Comparison of ENCODE assay signal across 19 cellular contexts in the genomic region with DNA sequence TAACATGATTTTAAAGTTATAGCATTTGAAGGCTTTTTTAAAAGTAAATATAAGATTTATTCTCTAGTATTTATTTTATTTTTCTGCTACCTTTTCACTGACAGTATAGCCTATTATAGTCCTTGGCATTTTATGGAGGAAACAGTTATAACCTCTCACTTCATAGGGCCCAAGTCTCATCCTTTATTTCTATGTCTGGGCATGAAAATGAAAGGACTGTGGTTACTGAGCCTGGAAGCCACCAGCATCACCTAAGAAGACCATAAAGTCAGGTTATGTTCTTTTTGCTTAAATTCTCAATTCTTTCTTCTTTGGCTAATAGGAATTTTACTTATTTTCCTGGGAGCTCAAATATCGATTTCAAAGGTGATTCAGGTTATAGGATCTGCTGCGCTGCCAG.
DNase-seq lines count a peak whose midpoint lies in the region; TF ChIP-seq lines count a peak whose summit lies in the region.
"Had no signal": no experiment of that assay in that cellular context is flagged by ENCODE, and none has a peak within 500 bp of the region (broad histone marks: within the 10 kb centered on the region; RNA-seq: fewer than 3 reads in every experiment).

No MANE protein-coding gene starts in this region.

- no peaks in the 10 kb centered on the region for H3K36me3 ChIP-seq in H7 (replicated peaks; ENCODE audit: control insufficient read depth, insufficient read depth, low read length)
- H3K36me3 ChIP-seq: BE2C, BLaER1 had no signal

- H3K27me3 ChIP-seq in H9 (ENCODE audit: insufficient read depth, low read length) (no peaks in the 10 kb centered on the region), H7 (ENCODE audit: control insufficient read depth, insufficient read depth, low read length) (no peaks in the 10 kb centered on the region)
- H3K27me3 ChIP-seq: BE2C, BLaER1 had no signal

- no peak overlapping the region for H3K18ac ChIP-seq in H9 (ENCODE audit: insufficient read length, low read depth, low read length)

- no peak overlapping the region for H4K8ac ChIP-seq in H9 (replicated peaks; ENCODE audit: insufficient read length, low read depth, low read length)

- no peak for TF ChIP-seq CTCF in H9 (conservative IDR thresholded peaks at IDR 0.05)

- H3K4me2 ChIP-seq in H9 (ENCODE audit: insufficient read depth, insufficient read length, low read length), result no peak overlapping the region
- H3K4me2 ChIP-seq: BLaER1 had no signal

- no peak overlapping the region for H4K91ac ChIP-seq in H9 (ENCODE audit: insufficient read length, low read depth, low read length)

- H3K4ac ChIP-seq in H9 (ENCODE audit: low read depth, low read length), result no peak overlapping the region

- no peak overlapping the region for H4K5ac ChIP-seq in H9 (ENCODE audit: insufficient read length, low read depth, low read length)

- H3K23me2 ChIP-seq in H9 (ENCODE audit: insufficient read length, low read depth, low read length, poor library complexity, severe bottlenecking), result no peaks in the 10 kb centered on the region

- peaks cover 0 to 10% (median 2%) of the 10 kb centered on the region in 3 experiments; a peak in 2 of 7 replicates for H3K36me3 Mint-ChIP-seq in H9 (ENCODE audit: insufficient read depth in 1 of 3, low read depth in 3 of 3)
- H3K36me3 Mint-ChIP-seq: CD14-positive monocyte; CD4-positive, alpha-beta memory T cell; CD4-positive, CD25-positive, alpha-beta regulatory T cell had no signal

- no peak overlapping the region for H3K27ac Mint-ChIP-seq in H9
- H3K27ac Mint-ChIP-seq: CD14-positive monocyte; CD4-positive, alpha-beta memory T cell; CD4-positive, CD25-positive, alpha-beta regulatory T cell; CD8-positive, alpha-beta memory T cell had no signal

- no peaks in the 10 kb centered on the region for H3K4me1 Mint-ChIP-seq in H9
- H3K4me1 Mint-ChIP-seq: CD14-positive monocyte; CD4-positive, alpha-beta memory T cell; CD4-positive, CD25-positive, alpha-beta regulatory T cell; CD8-positive, alpha-beta memory T cell had no signal

- H3K23ac ChIP-seq in H9 (ENCODE audit: insufficient read length, low read depth, low read length), result no peak overlapping the region

- H2AK5ac ChIP-seq in H9 (ENCODE audit: insufficient read length, low read length), result no peak overlapping the region

- no peaks in the 10 kb centered on the region for H3K79me1 ChIP-seq in H9 (ENCODE audit: insufficient read depth, low read depth, low read length, poor library complexity, severe bottlenecking)

- no peak overlapping the region for H2BK5ac ChIP-seq in H9 (ENCODE audit: insufficient read length, low read length)

- H3K9me3 ChIP-seq in H9 (ENCODE audit: control insufficient read depth, low read depth, low read length), result no peaks in the 10 kb centered on the region
- H3K9me3 ChIP-seq: BE2C, BLaER1 had no signal

- H3K14ac ChIP-seq in H9 (ENCODE audit: insufficient read depth, low read length), result no peak overlapping the region

- no peaks in the 10 kb centered on the region for H3K4me1 ChIP-seq in H9 (ENCODE audit: insufficient read depth, low read length)
- H3K4me1 ChIP-seq: BE2C, BLaER1 had no signal

- no CpG with 5 or more reads among the region's 2 CpGs for WGBS in H9 (ENCODE audit: extremely low coverage, insufficient read length, low lambda C conversion rate)

- H3K27ac ChIP-seq in H9 (ENCODE audit: insufficient read length, low read depth, low read length), result no peak overlapping the region
- H3K27ac ChIP-seq: BLaER1 had no signal

- no peak overlapping the region for H3K4me3 Mint-ChIP-seq in H9
- H3K4me3 Mint-ChIP-seq: CD14-positive monocyte; CD4-positive, alpha-beta memory T cell; CD4-positive, CD25-positive, alpha-beta regulatory T cell; CD8-positive, alpha-beta memory T cell had no signal

- no peak overlapping the region for H2BK15ac ChIP-seq in H9 (ENCODE audit: low read depth, low read length)

- H3K4me3 ChIP-seq in H7 (ENCODE audit: insufficient read depth, low read depth, low read length), result no peak overlapping the region
- H3K4me3 ChIP-seq: BLaER1 had no signal

- H2BK120ac ChIP-seq in H9 (ENCODE audit: low read depth, low read length, poor library complexity, severe bottlenecking), result no peak overlapping the region

- peak overlapping the region; percentile 14 for H2AFZ ChIP-seq in H9 (ENCODE audit: low read length)

- H3K9ac ChIP-seq in H9 (ENCODE audit: extremely low read depth, insufficient read length, low read length), result no peak overlapping the region
- H3K9ac ChIP-seq: BLaER1 had no signal

- no peaks in the 10 kb centered on the region for H3K27me3 Mint-ChIP-seq in H9 (ENCODE audit: low read depth)
- H3K27me3 Mint-ChIP-seq: CD4-positive, alpha-beta memory T cell; CD4-positive, CD25-positive, alpha-beta regulatory T cell; CD8-positive, alpha-beta memory T cell had no signal

- no peak overlapping the region for H2BK12ac ChIP-seq in H9 (ENCODE audit: insufficient read length, low read depth, low read length)

- H4K20me1 ChIP-seq in H9 (ENCODE audit: control insufficient read depth, insufficient read depth, insufficient read length), result no peaks in the 10 kb centered on the region
- H4K20me1 ChIP-seq: BLaER1 had no signal

- H3K79me2 ChIP-seq in H9 (ENCODE audit: insufficient read depth, low read length), result no peaks in the 10 kb centered on the region

- no peak overlapping the region for H3K56ac ChIP-seq in H9 (ENCODE audit: insufficient read length, low read depth, low read length)

- DNase-seq in H9 (no peak), NCI-H69 (lab: John Stamatoyannopoulos, UW) (peak; percentile 9), H7 (no peak), NCI-H1092 (lab: John Stamatoyannopoulos, UW) (no peak)
- DNase-seq in activated effector memory CD4-positive, alpha-beta T cell treated with Interleukin-2 at 50 U/mL for 16 hours, result no peak
- DNase-seq: 8988T; ACHN; BE2C; C1 segment of cervical spinal cord; CD4-positive, alpha-beta memory T cell; CD4-positive, CD25-positive, alpha-beta regulatory T cell; CD8-positive, alpha-beta memory T cell; DMS 273 treated with DMSO at 0.1 percent for 48 hours; DMS153; DMS53; DMS79; GF-D8 had no signal

- H2BK20ac ChIP-seq in H9 (ENCODE audit: low read depth, low read length, poor library complexity, severe bottlenecking), result no peak overlapping the region

- peaks cover 0 to 6% of the 10 kb centered on the region in 2 experiments; a peak in 1 of 5 replicates for H3K9me3 Mint-ChIP-seq in H9

- H3T11ph ChIP-seq in H9 (ENCODE audit: low read length), result no peak overlapping the region
